20 cellular contexts compared by ENCODE assay signal in the genomic region with DNA sequence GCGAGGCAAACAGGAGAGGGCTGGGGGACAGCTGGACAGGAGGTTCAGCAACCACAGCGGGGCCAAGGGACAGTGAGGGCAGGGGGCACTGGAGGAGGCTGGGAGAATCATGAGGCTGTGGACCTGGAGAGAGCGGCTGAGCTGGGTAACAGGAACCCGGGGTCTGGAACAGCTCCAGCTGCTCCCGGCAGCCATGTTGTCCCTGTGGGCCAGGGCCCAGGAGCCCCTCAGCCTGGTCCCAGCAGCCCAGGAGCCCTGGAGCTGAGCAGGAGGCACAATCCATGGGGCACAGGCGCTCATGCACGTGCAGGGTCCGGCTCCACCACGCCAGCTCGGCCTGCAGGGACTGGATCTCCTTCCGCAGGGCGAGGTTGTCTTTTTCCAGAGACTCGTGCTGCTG. TPM values are rescaled to one million over a fixed set of nuclear protein-coding genes. Genes with fewer than 3 reads are reported as not detected.
DNase-seq lines count a peak whose midpoint lies in the region; ATAC-seq and TF ChIP-seq lines count a peak whose summit lies in the region.
"Had no signal": no experiment of that assay in that cellular context is flagged by ENCODE, and none has a peak within 500 bp of the region (broad histone marks: within the 10 kb centered on the region; RNA-seq: fewer than 3 reads in every experiment).

No MANE protein-coding gene starts in this region.

- H3K27ac Mint-ChIP-seq in chondrocyte (ENCODE audit: unreplicated experiment), result no peak overlapping the region
- H3K27ac Mint-ChIP-seq: activated CD8-positive, alpha-beta memory T cell treated with anti-CD3 and anti-CD28 coated beads, Interleukin-2, amount 10 ng/mL, durations not matched to agents 7 days and 5 days had no signal

- no peaks in the 10 kb centered on the region for H3F3A ChIP-seq in OCI-LY1 (ENCODE audit: insufficient read depth, low read length)

- ATAC-seq in left ventricle myocardium superior (peak; percentile 36), psoas muscle (peak in 1 of 4 donors; percentile 28)
- ATAC-seq: activated CD8-positive, alpha-beta memory T cell treated with anti-CD3 and anti-CD28 coated beads, Interleukin-2, amount 10 ng/mL, durations not matched to agents 7 days and 5 days; body of pancreas; foreskin keratinocyte had no signal

- DNase-seq in left ventricle myocardium superior (peak; percentile 49), psoas muscle (peak in 1 of 2 donors; percentile 59), germinal center (ENCODE audit: low spot score) (no peak), NCI-H1694 (lab: John Stamatoyannopoulos, UW) (no peak), chondrocyte (ENCODE audit: low spot score) (no peak)
- DNase-seq: activated CD8-positive, alpha-beta memory T cell treated with anti-CD3 and anti-CD28 coated beads, Interleukin-2, amount 10 ng/mL, durations not matched to agents 7 days and 5 days; activated naive CD4-positive, alpha-beta T cell treated with Interleukin-2 at 50 U/mL for 16 hours; DND-41; foreskin keratinocyte; immature natural killer cell; NCI-H2029; NCI-H524 treated with DMSO at 0.1 percent for 48 hours; stimulated activated CD4-positive, alpha-beta T cell treated with anti-CD3 and anti-CD28 coated beads, Interleukin-1b, Interleukin-23, amount 100 ng/mL, for 48 hours; SW 1271; trophoblast cell had no signal

- no peaks in the 10 kb centered on the region for H3K36me3 ChIP-seq in OCI-LY1 (ENCODE audit: insufficient read depth, low read length)
- H3K36me3 ChIP-seq in psoas muscle (ENCODE audit: insufficient read depth in 1 of 2, low read depth in 1 of 2), result peaks cover 0 to 13% of the 10 kb centered on the region in 2 donors

- no peaks in the 10 kb centered on the region for H3K36me3 Mint-ChIP-seq in chondrocyte (ENCODE audit: low read depth)
- H3K36me3 Mint-ChIP-seq: activated CD8-positive, alpha-beta memory T cell treated with anti-CD3 and anti-CD28 coated beads, Interleukin-2, amount 10 ng/mL, durations not matched to agents 7 days and 5 days; immature natural killer cell had no signal

- H2AFZ ChIP-seq in OCI-LY1 (ENCODE audit: low read length), result no peak overlapping the region

- H3K9me3 ChIP-seq in OCI-LY1 (ENCODE audit: low read length), result no peaks in the 10 kb centered on the region
- H3K9me3 ChIP-seq in psoas muscle, result no peaks in the 10 kb centered on the region
- H3K9me3 ChIP-seq: body of pancreas had no signal

- no peaks in the 10 kb centered on the region for H3K9me2 ChIP-seq in OCI-LY1 (ENCODE audit: low read depth, low read length)

- H3K4me2 ChIP-seq in OCI-LY1 (ENCODE audit: low read length), result no peak overlapping the region; the same call in 1 of the 2 replicates

- peaks cover 5% of the 10 kb centered on the region for H3K4me1 Mint-ChIP-seq in chondrocyte (ENCODE audit: low read depth)

- H3K4me3 ChIP-seq in OCI-LY1 (ENCODE audit: low read depth, low read length, poor library complexity, severe bottlenecking) (no peak overlapping the region), psoas muscle (peak overlapping the region; percentile 50)
- H3K4me3 ChIP-seq: body of pancreas had no signal

- H3K9ac ChIP-seq in OCI-LY1 (ENCODE audit: low read length), result no peak overlapping the region

- H3K9me3 Mint-ChIP-seq in chondrocyte (ENCODE audit: low read depth), result no peaks in the 10 kb centered on the region
- H3K9me3 Mint-ChIP-seq: immature natural killer cell had no signal

- peaks cover 33% of the 10 kb centered on the region for H3K4me1 ChIP-seq in OCI-LY1 (ENCODE audit: insufficient read depth, low read length, severe bottlenecking)
- H3K4me1 ChIP-seq in psoas muscle, result peaks cover 3% of the 10 kb centered on the region
- H3K4me1 ChIP-seq: foreskin keratinocyte had no signal

- no peak overlapping the region for H3K4me3 Mint-ChIP-seq in chondrocyte (ENCODE audit: unreplicated experiment)
- H3K4me3 Mint-ChIP-seq: activated CD8-positive, alpha-beta memory T cell treated with anti-CD3 and anti-CD28 coated beads, Interleukin-2, amount 10 ng/mL, durations not matched to agents 7 days and 5 days had no signal

- intact Hi-C loops in left ventricle myocardium superior (cut with micrococcal nuclease) (no loop called here), psoas muscle (cut with DNase I) (no loop called here)

- WGBS in psoas muscle, 3 donors, result 55 to 65% (median 62%) methylated on average over 13 of the region's 13 CpGs

- no peak for TF ChIP-seq CTCF in OCI-LY1 (IDR thresholded peaks at IDR 0.05; ENCODE audit: low read length)
- no peak for TF ChIP-seq CTCF in psoas muscle (IDR thresholded peaks at IDR 0.05)
- TF ChIP-seq CTCF in chondrocyte (IDR thresholded peaks at IDR 0.05), result no peak

- H3K27ac ChIP-seq in OCI-LY1 (ENCODE audit: low read depth, low read length, poor library complexity, severe bottlenecking) (peak overlapping the region; percentile 69), psoas muscle (peak overlapping the region; percentile 46)
- H3K27ac ChIP-seq: body of pancreas, foreskin keratinocyte had no signal

- no peaks in the 10 kb centered on the region for H3K79me2 ChIP-seq in OCI-LY1 (ENCODE audit: insufficient read depth, low read length)

- H3K27me3 ChIP-seq in OCI-LY1 (ENCODE audit: insufficient read depth, low read length), result no peaks in the 10 kb centered on the region
- no peaks in the 10 kb centered on the region for H3K27me3 ChIP-seq in psoas muscle (ENCODE audit: insufficient read depth in 3 of 3, low read length in 2 of 3)
- H3K27me3 ChIP-seq: body of pancreas, foreskin keratinocyte had no signal

- no peaks in the 10 kb centered on the region for H4K20me1 ChIP-seq in OCI-LY1 (ENCODE audit: insufficient read depth, low read length)

- peaks cover 3% of the 10 kb centered on the region for H3K27me3 Mint-ChIP-seq in chondrocyte (ENCODE audit: low read depth)

RNA-seq across cellular contexts. Expression of a gene that starts 7.4 kb away (rescaled TPM):
- total RNA-seq in left ventricle myocardium superior, result 1.2 TPM
- total RNA-seq in psoas muscle, result 1 to 10 TPM; 1.7 to 2.5 (median 2.4) TPM
- polyA plus RNA-seq in psoas muscle, result 1 to 10 TPM; 2.3 to 8.4 (median 3.4) TPM
- not detected in 3 replicates for total RNA-seq in chondrocyte
- total RNA-seq: mononuclear cell had no signal
- polyA plus RNA-seq: immature natural killer cell had no signal

RNA-seq across cellular contexts. Expression of a gene that starts 17.5 kb away (rescaled TPM):
- total RNA-seq in left ventricle myocardium superior, result not detected
- total RNA-seq in psoas muscle, result not detected
- not detected for polyA plus RNA-seq in psoas muscle
- not detected in 3 replicates for total RNA-seq in chondrocyte
- total RNA-seq: activated CD8-positive, alpha-beta memory T cell treated with anti-CD3 and anti-CD28 coated beads, Interleukin-2, amount 10 ng/mL, durations not matched to agents 7 days and 5 days; mononuclear cell; posterior vena cava had no signal
- polyA plus RNA-seq: BJ, foreskin keratinocyte, immature natural killer cell had no signal

RNA-seq across cellular contexts. Expression of a gene that starts 24.5 kb away (rescaled TPM):
- total RNA-seq in left ventricle myocardium superior (115 TPM), psoas muscle (100 to 1,000 TPM; 109 to 171 (median 145) TPM), chondrocyte (80.1 to 85.5 TPM (median 83.7 TPM) in 3 replicates)
- polyA plus RNA-seq in psoas muscle, result 100 to 1,000 TPM; 119 to 168 (median 154) TPM

RNA-seq across cellular contexts. Expression of a gene that starts 37.8 kb away (rescaled TPM):
- total RNA-seq in left ventricle myocardium superior, result 19.3 TPM
- 10 to 100 TPM; 15.6 to 21.7 (median 18.7) TPM for total RNA-seq in psoas muscle
- 10 to 100 TPM; 26.7 to 66.5 (median 30.3) TPM for polyA plus RNA-seq in psoas muscle
- total RNA-seq in chondrocyte, result 21.0 to 26.1 TPM (median 24.9 TPM) in 3 replicates

RNA-seq across cellular contexts. Expression of a gene that starts 51.6 kb away (rescaled TPM):
- total RNA-seq in left ventricle myocardium superior (7.5 TPM), psoas muscle (10 to 100 TPM in 1 of 4 donors, 1 to 10 TPM in 3; 8.4 to 12.3 (median 9.1) TPM), chondrocyte (13.1 to 18.2 TPM (median 14.3 TPM) in 3 replicates)
- polyA plus RNA-seq in psoas muscle, result 10 to 100 TPM; 10.8 to 19.2 (median 12.9) TPM
